In the genomic region with DNA sequence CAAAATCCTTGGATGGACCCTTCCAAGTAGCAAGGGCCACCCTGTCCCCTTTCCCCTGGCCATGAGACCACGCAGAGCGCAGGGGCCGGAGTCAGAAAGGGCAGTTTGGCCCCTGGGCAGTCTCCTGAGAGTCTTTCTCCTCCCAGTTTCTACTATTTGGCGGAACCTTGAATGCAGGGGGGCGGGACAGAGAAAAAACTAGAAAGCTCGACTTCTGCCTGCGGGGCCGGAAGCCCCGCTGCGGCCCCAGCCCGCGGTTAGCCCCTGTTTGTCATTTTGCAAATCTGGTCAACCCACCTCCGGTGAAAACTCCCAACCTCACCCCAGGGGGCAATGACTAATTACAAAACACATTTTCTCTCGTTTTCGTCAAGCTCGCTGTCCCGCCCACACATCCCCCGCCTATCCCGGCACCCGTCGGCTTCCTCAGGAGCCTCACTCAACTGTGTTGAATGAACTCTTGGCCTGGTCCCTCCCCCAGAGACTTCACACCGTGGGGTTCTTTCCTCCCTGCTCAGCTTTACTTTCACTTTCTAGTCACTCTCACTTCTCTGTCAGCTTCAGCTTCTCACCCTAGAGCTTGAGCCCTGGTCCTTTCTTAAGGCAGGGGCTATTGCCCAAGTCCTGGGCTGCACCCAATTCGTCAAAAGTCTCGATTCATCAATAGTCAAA, we compare ENCODE assay signal across 8 cellular contexts.
DNase-seq lines count a peak whose midpoint lies in the region; ATAC-seq lines count a peak whose summit lies in the region.

No MANE protein-coding gene starts in this region.

- DNase-seq in NCI-H146 treated with DMSO at 0.1 percent for 48 hours (lab: John Stamatoyannopoulos, UW; ENCODE audit: unreplicated experiment) (peak; percentile 53), cerebellar cortex (ENCODE audit: low spot score) (peak; percentile 87), D341Med (ENCODE audit: low spot score) (no peak)
- peak; percentile 90 for DNase-seq in activated CD4-positive, CD25-positive, alpha-beta regulatory T cell treated with anti-CD3 and anti-CD28 coated beads, Interleukin-2, amount 50 U/mL, for 72 hours
- DNase-seq in stimulated activated CD4-positive, alpha-beta T cell treated with anti-CD3 and anti-CD28 coated beads, Interleukin-1b, Interleukin-23, amount 100 ng/mL, for 24 hours (ENCODE audit: low read depth in 4 of 4, low spot score in 1 of 4) = peak; percentile 91 to 99 (median 96)

- ATAC-seq in GM18498 (IDR thresholded peaks at IDR 0.05; ENCODE audit: unreplicated experiment) (peak; percentile 84), HG02610 (IDR thresholded peaks at IDR 0.05; ENCODE audit: unreplicated experiment) (peak; percentile 76)

- H3K27ac ChIP-seq in layer of hippocampus (ENCODE audit: low read depth, low read length) = peak overlapping the region; percentile 92

- H3K27me3 ChIP-seq in layer of hippocampus (ENCODE audit: control insufficient read depth, insufficient read depth, low read length) = no peaks in the 10 kb centered on the region
